In genomic region chr5:172641359-172642045, GRCh38 we compare ENCODE assay signal across 7 cellular contexts. TPM values are rescaled to one million over a fixed set of nuclear protein-coding genes. Genes with fewer than 3 reads are reported as not detected.
DNase-seq lines count a peak whose midpoint lies in the region; ATAC-seq and TF ChIP-seq lines count a peak whose summit lies in the region.

No MANE protein-coding gene starts in this region.

- no peaks in the 10 kb centered on the region for H3K9me3 Mint-ChIP-seq in chondrocyte (ENCODE audit: low read depth)

- peak; percentile 51 for TF ChIP-seq CTCF in chondrocyte (IDR thresholded peaks at IDR 0.05)
- TF ChIP-seq CTCF in vagina (IDR thresholded peaks at IDR 0.05): peak in 1 of 3 experiments; percentile 25

- H3K27ac Mint-ChIP-seq in chondrocyte (ENCODE audit: unreplicated experiment): no peak overlapping the region

- H3K4me3 ChIP-seq in mesendoderm (ENCODE audit: low read length) (peak overlapping the region; percentile 46), vagina (peak overlapping the region; percentile 69 to 75)

- DNase-seq in KBM-7: peak; percentile 26
- no peak for DNase-seq in chondrocyte (ENCODE audit: low spot score)
- no peak for DNase-seq in mesendoderm
- DNase-seq in vagina (ENCODE audit: extremely low spot score in 2 of 2): no peak

- H2BK15ac ChIP-seq in mesendoderm (replicated peaks; ENCODE audit: low read depth): no peak overlapping the region

- no peak for TF ChIP-seq POLR2A in vagina (IDR thresholded peaks at IDR 0.05)

- peak overlapping the region; percentile 70 for H3K9ac ChIP-seq in mesendoderm (ENCODE audit: low read length)

- peak overlapping the region; percentile 16 for H3K18ac ChIP-seq in mesendoderm (ENCODE audit: low read length)

- H4K8ac ChIP-seq in mesendoderm (ENCODE audit: low read depth, low read length): no peak overlapping the region

- intact Hi-C loops in vagina (cut with DNase I): loop anchor here (10.0 kb wide), 1 partner anchor 87 kb away; no protein-coding TSS in a partner anchor

- H3K9me3 ChIP-seq in vagina: no peaks in the 10 kb centered on the region

- no CpG with 5 or more reads among the region's 72 CpGs for WGBS in mesendoderm (ENCODE audit: extremely low coverage, insufficient coverage, low lambda C conversion rate)

- H3K27ac ChIP-seq in mesendoderm (ENCODE audit: low read depth, low read length) (no peak overlapping the region), vagina (peak overlapping the region; percentile 88)

- H3K4me2 ChIP-seq in mesendoderm (ENCODE audit: low read length): peak overlapping the region; percentile 51

- no peak overlapping the region for H2BK120ac ChIP-seq in mesendoderm (ENCODE audit: low read depth, low read length)

- no peak overlapping the region for H3K4ac ChIP-seq in mesendoderm (ENCODE audit: low read depth, low read length)

- in situ Hi-C loops in KBM-7 (cut with MboI; ENCODE audit: low pct_unique_long_range_greater_than_20kb, low sequenced_read_pairs): no loop called here

- H3K36me3 Mint-ChIP-seq in chondrocyte (ENCODE audit: low read depth): no peaks in the 10 kb centered on the region

- peaks cover 3% of the 10 kb centered on the region for H3K27me3 Mint-ChIP-seq in chondrocyte (ENCODE audit: low read depth)

- no peak overlapping the region for H2AK5ac ChIP-seq in mesendoderm (ENCODE audit: low read length)

- H3K4me1 Mint-ChIP-seq in chondrocyte (ENCODE audit: low read depth): peaks cover 22% of the 10 kb centered on the region

- peaks cover 2% of the 10 kb centered on the region for H3K27me3 ChIP-seq in mesendoderm (ENCODE audit: insufficient read depth, low read length, poor library complexity)
- no peaks in the 10 kb centered on the region for H3K27me3 ChIP-seq in vagina

- no peak overlapping the region for H4K5ac ChIP-seq in mesendoderm (ENCODE audit: low read length)

- peak overlapping the region; percentile 82 for H3K56ac ChIP-seq in mesendoderm (ENCODE audit: low read length)

- peaks cover 2% of the 10 kb centered on the region for H3K79me1 ChIP-seq in mesendoderm (ENCODE audit: low read length)

- H3K4me1 ChIP-seq in mesendoderm (ENCODE audit: control insufficient read depth, low read depth, low read length) (no peaks in the 10 kb centered on the region), vagina (peaks cover 26% of the 10 kb centered on the region)

- ATAC-seq in GM19328 (IDR thresholded peaks at IDR 0.05; ENCODE audit: unreplicated experiment): peak; percentile 26
- ATAC-seq in GM18520 (IDR thresholded peaks at IDR 0.05; ENCODE audit: unreplicated experiment): no peak
- ATAC-seq in GM21737 (IDR thresholded peaks at IDR 0.05; ENCODE audit: unreplicated experiment): no peak

- peak overlapping the region; percentile 89 for H3K23ac ChIP-seq in mesendoderm (ENCODE audit: low read length)

- no peaks in the 10 kb centered on the region for H3K79me2 ChIP-seq in mesendoderm (ENCODE audit: control insufficient read depth, insufficient read depth, low read length)

- peak overlapping the region; percentile 64 for H3K4me3 Mint-ChIP-seq in chondrocyte (ENCODE audit: unreplicated experiment)

- H2BK5ac ChIP-seq in mesendoderm (ENCODE audit: low read length): no peak overlapping the region

- no peaks in the 10 kb centered on the region for H3K36me3 ChIP-seq in mesendoderm (ENCODE audit: control insufficient read depth, insufficient read depth, low read length)
- H3K36me3 ChIP-seq in vagina: no peaks in the 10 kb centered on the region

RNA-seq across cellular contexts. Expression of gene NEURL1B, which starts 0.4 kb away (rescaled TPM):
- total RNA-seq in chondrocyte (1.2 to 5.4 TPM (median 4.9 TPM) in 3 replicates), vagina (30.9 TPM)
- 4.4 TPM for polyA plus RNA-seq in mesendoderm (2013, experiment 1 of 2)
- polyA plus RNA-seq in mesendoderm (2013, experiment 2 of 2): 4.5 TPM
